In the genomic region with DNA sequence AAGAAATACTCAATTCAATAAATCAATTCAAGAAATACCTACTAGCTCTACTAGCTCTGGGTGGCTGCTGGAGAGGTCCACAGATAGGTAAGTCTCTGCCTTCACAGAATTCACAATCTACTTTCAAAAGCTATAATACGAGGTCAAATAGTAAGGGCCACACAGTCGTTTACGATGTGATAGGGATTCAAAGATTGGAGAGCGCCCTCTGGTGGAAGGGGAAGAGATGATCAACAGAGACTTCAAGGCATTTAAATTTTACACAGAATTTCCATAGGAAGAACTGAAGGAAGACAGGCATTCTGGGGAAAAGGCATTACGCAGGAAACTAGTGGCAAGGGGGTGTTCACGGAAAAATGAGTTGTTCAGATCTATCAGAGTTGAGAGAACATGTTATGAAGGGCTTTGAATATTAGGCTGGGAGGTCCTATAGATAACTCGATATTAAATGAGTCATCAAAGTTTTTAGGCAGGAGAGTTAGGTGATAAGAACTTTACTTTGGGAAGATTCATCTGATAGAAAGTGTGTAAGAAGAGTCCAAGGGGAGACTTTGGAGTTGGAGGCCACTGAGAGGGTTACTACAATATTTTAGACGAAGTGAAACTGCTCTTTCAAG, we compare ENCODE assay signal across 8 cellular contexts.
A peak's percentile ranks its signal among the peaks of the same experiment; 100 is the strongest.
DNase-seq lines count a peak whose midpoint lies in the region; ATAC-seq and TF ChIP-seq lines count a peak whose summit lies in the region.

No MANE protein-coding gene starts in this region.

- no peaks in the 10 kb centered on the region for H3K27me3 ChIP-seq in BE2C
- no peaks in the 10 kb centered on the region for H3K27me3 ChIP-seq in naive thymus-derived CD4-positive, alpha-beta T cell (ENCODE audit: control insufficient read depth in 2 of 2, insufficient read depth in 2 of 2, low read length in 2 of 2)

- H3K36me3 Mint-ChIP-seq in activated CD8-positive, alpha-beta T cell treated with anti-CD3 and anti-CD28 coated beads for 36 hours (ENCODE audit: low read depth), result no peaks in the 10 kb centered on the region
- no peaks in the 10 kb centered on the region for H3K36me3 Mint-ChIP-seq in endothelial cell (ENCODE audit: low read depth, unreplicated experiment)
- no peaks in the 10 kb centered on the region for H3K36me3 Mint-ChIP-seq in naive thymus-derived CD4-positive, alpha-beta T cell

- H3K4me1 Mint-ChIP-seq in activated CD8-positive, alpha-beta T cell treated with anti-CD3 and anti-CD28 coated beads for 36 hours (ENCODE audit: low read depth), result peaks cover 5% of the 10 kb centered on the region
- no peaks in the 10 kb centered on the region for H3K4me1 Mint-ChIP-seq in endothelial cell (ENCODE audit: unreplicated experiment)
- H3K4me1 Mint-ChIP-seq in naive thymus-derived CD4-positive, alpha-beta T cell, result peaks cover 0 to 8% (median 4%) of the 10 kb centered on the region in 7 donors

- H3K4me3 Mint-ChIP-seq in activated CD8-positive, alpha-beta T cell treated with anti-CD3 and anti-CD28 coated beads for 36 hours, result no peak overlapping the region
- no peak overlapping the region for H3K4me3 Mint-ChIP-seq in endothelial cell (ENCODE audit: unreplicated experiment)
- no peak overlapping the region for H3K4me3 Mint-ChIP-seq in naive thymus-derived CD4-positive, alpha-beta T cell

- H3K36me3 ChIP-seq in BE2C (no peaks in the 10 kb centered on the region), HEK293 (ENCODE audit: control insufficient read depth in 2 of 2, insufficient read depth in 1 of 2, low read length in 2 of 2) (no peaks in the 10 kb centered on the region)
- H3K36me3 ChIP-seq in naive thymus-derived CD4-positive, alpha-beta T cell (ENCODE audit: control insufficient read depth in 2 of 3, insufficient read depth in 3 of 3, low read length in 3 of 3), result no peaks in the 10 kb centered on the region

- peak; percentile 68 for ATAC-seq in activated CD8-positive, alpha-beta T cell treated with anti-CD3 and anti-CD28 coated beads for 36 hours
- ATAC-seq in naive thymus-derived CD4-positive, alpha-beta T cell, result no peak
- no peak for ATAC-seq in HG02678 (IDR thresholded peaks at IDR 0.05; ENCODE audit: unreplicated experiment)

- POLR2A ChIA-PET in HEK293 (lab: Yijun Ruan, JAX), result no interaction called here
- POLR2A ChIA-PET in activated CD8-positive, alpha-beta T cell treated with anti-CD3 and anti-CD28 coated beads for 36 hours (lab: Charles Lee), result no interaction called here
- POLR2A ChIA-PET in naive thymus-derived CD4-positive, alpha-beta T cell (lab: Charles Lee), result no interaction called here

- no peaks in the 10 kb centered on the region for H3K9me3 Mint-ChIP-seq in activated CD8-positive, alpha-beta T cell treated with anti-CD3 and anti-CD28 coated beads for 36 hours
- no peaks in the 10 kb centered on the region for H3K9me3 Mint-ChIP-seq in endothelial cell (ENCODE audit: unreplicated experiment)
- no peaks in the 10 kb centered on the region for H3K9me3 Mint-ChIP-seq in naive thymus-derived CD4-positive, alpha-beta T cell

- no peak overlapping the region for H3K27ac Mint-ChIP-seq in activated CD8-positive, alpha-beta T cell treated with anti-CD3 and anti-CD28 coated beads for 36 hours
- H3K27ac Mint-ChIP-seq in endothelial cell (ENCODE audit: unreplicated experiment), result no peak overlapping the region
- H3K27ac Mint-ChIP-seq in naive thymus-derived CD4-positive, alpha-beta T cell, result no peak overlapping the region

- no peaks in the 10 kb centered on the region for H3K9me3 ChIP-seq in BE2C
- no peaks in the 10 kb centered on the region for H3K9me3 ChIP-seq in HEK293 (ENCODE audit: control insufficient read depth, insufficient read depth, low read depth, low read length)
- H3K9me3 ChIP-seq in naive thymus-derived CD4-positive, alpha-beta T cell (ENCODE audit: control insufficient read depth in 2 of 3, low read length in 3 of 3), result no peaks in the 10 kb centered on the region

- H3K4me3 ChIP-seq in BE2C (ENCODE audit: low read depth, low read length) (no peak overlapping the region), HEK293 (ENCODE audit: low read depth, low read length) (no peak overlapping the region)
- H3K4me3 ChIP-seq in naive thymus-derived CD4-positive, alpha-beta T cell (ENCODE audit: low read length), result no peak overlapping the region

- H3K4me1 ChIP-seq in BE2C (no peaks in the 10 kb centered on the region; the same call in 1 of the 2 replicates), HEK293 (ENCODE audit: control insufficient read depth, insufficient read depth, low read length) (no peaks in the 10 kb centered on the region)
- no peaks in the 10 kb centered on the region for H3K4me1 ChIP-seq in naive thymus-derived CD4-positive, alpha-beta T cell (ENCODE audit: control insufficient read depth in 2 of 2, insufficient read depth in 2 of 2, low read length in 2 of 2)

- H3K27me3 Mint-ChIP-seq in activated CD8-positive, alpha-beta T cell treated with anti-CD3 and anti-CD28 coated beads for 36 hours, result peaks cover 20% of the 10 kb centered on the region
- H3K27me3 Mint-ChIP-seq in endothelial cell (ENCODE audit: unreplicated experiment), result peaks cover 2% of the 10 kb centered on the region
- peaks cover 11 to 39% (median 22%) of the 10 kb centered on the region in 5 donors for H3K27me3 Mint-ChIP-seq in naive thymus-derived CD4-positive, alpha-beta T cell

- no peak overlapping the region for H3K27ac ChIP-seq in HEK293 (ENCODE audit: extremely low read depth, low read depth, low read length)
- H3K27ac ChIP-seq in naive thymus-derived CD4-positive, alpha-beta T cell (ENCODE audit: low read depth, low read length), result no peak overlapping the region

- intact Hi-C loops in activated CD8-positive, alpha-beta T cell treated with anti-CD3 and anti-CD28 coated beads for 36 hours (cut with micrococcal nuclease), result loop anchor here (1.0 kb wide), 1 partner anchor 163 kb away; no protein-coding TSS in a partner anchor
- intact Hi-C loops in naive thymus-derived CD4-positive, alpha-beta T cell (cut with micrococcal nuclease), result loop anchor here (1.0 kb wide), 2 partner anchors 163 to 194 kb away; no protein-coding TSS in a partner anchor

- peak; percentile 71 for DNase-seq in BE2C
- peak; percentile 45 for DNase-seq in NCI-H82 treated with DMSO at 0.1 percent for 48 hours (lab: John Stamatoyannopoulos, UW; ENCODE audit: unreplicated experiment)
- DNase-seq in activated CD8-positive, alpha-beta T cell treated with anti-CD3 and anti-CD28 coated beads for 36 hours, result peak; percentile 79
- DNase-seq in endothelial cell (ENCODE audit: low spot score), result peak; percentile 68
- peak; percentile 2 to 59 (median 23) for DNase-seq in naive thymus-derived CD4-positive, alpha-beta T cell
- peak; percentile 50 for DNase-seq in stromal cell of bone marrow (ENCODE audit: low read depth)

- TF ChIP-seq CTCF in BE2C (IDR thresholded peaks at IDR 0.05; ENCODE audit: low read depth, low read length) (peak; percentile 88), HEK293 (tag by site-specific recombination; IDR thresholded peaks at IDR 0.05) (0 out of 2 replicates have a peak, but pooled peaks have one; percentile 30), endothelial cell (IDR thresholded peaks at IDR 0.05; ENCODE audit: unreplicated experiment) (peak; percentile 95)
- TF ChIP-seq CTCF in activated CD8-positive, alpha-beta T cell treated with anti-CD3 and anti-CD28 coated beads for 36 hours (IDR thresholded peaks at IDR 0.05), result peak; percentile 90

- CTCF ChIA-PET in HEK293 (lab: Yijun Ruan, JAX), result interaction anchor here (0.6 to 3.5 kb wide), 29 partner anchors 12 to 694 kb away, joined by 3 to 53 read pairs (median 3); no protein-coding TSS in a partner anchor
- CTCF ChIA-PET in activated CD8-positive, alpha-beta T cell treated with anti-CD3 and anti-CD28 coated beads for 36 hours (lab: Charles Lee), result interaction anchor here (0.6 to 5.1 kb wide), 36 partner anchors 8 to 187 kb away, joined by 3 to 95 read pairs (median 4); no protein-coding TSS in a partner anchor
- CTCF ChIA-PET in naive thymus-derived CD4-positive, alpha-beta T cell (lab: Charles Lee), result interaction anchor here (0.6 to 1.4 kb wide), 3 partner anchors 36 to 1378 kb away, joined by 3 to 4 read pairs (median 4); no protein-coding TSS in a partner anchor

TF ChIP-seq in HEK293, 187 proteins besides CTCF, POLR2A, EP300 and RAD21 (continues in another document):
- TF ChIP-seq ZNF747 (tag by site-specific recombination; IDR thresholded peaks at IDR 0.05) (no peak), ZNF521 (tag by site-specific recombination; IDR thresholded peaks at IDR 0.05) (no peak), ZBTB17 (tag by site-specific recombination; IDR thresholded peaks at IDR 0.05) (0 out of 2 replicates have a peak, but pooled peaks have one; percentile 36), ZNF654 (tag by site-specific recombination; IDR thresholded peaks at IDR 0.05; ENCODE audit: low read depth) (peak; percentile 75), ZNF701 (tag by site-specific recombination; IDR thresholded peaks at IDR 0.05) (no peak), ZNF514 (tag by site-specific recombination; IDR thresholded peaks at IDR 0.05) (no peak), ZNF239 (tag by site-specific recombination; IDR thresholded peaks at IDR 0.05) (no peak), ZNF48 (tag by site-specific recombination; IDR thresholded peaks at IDR 0.05) (no peak)
- TF ChIP-seq, protein P1, sequence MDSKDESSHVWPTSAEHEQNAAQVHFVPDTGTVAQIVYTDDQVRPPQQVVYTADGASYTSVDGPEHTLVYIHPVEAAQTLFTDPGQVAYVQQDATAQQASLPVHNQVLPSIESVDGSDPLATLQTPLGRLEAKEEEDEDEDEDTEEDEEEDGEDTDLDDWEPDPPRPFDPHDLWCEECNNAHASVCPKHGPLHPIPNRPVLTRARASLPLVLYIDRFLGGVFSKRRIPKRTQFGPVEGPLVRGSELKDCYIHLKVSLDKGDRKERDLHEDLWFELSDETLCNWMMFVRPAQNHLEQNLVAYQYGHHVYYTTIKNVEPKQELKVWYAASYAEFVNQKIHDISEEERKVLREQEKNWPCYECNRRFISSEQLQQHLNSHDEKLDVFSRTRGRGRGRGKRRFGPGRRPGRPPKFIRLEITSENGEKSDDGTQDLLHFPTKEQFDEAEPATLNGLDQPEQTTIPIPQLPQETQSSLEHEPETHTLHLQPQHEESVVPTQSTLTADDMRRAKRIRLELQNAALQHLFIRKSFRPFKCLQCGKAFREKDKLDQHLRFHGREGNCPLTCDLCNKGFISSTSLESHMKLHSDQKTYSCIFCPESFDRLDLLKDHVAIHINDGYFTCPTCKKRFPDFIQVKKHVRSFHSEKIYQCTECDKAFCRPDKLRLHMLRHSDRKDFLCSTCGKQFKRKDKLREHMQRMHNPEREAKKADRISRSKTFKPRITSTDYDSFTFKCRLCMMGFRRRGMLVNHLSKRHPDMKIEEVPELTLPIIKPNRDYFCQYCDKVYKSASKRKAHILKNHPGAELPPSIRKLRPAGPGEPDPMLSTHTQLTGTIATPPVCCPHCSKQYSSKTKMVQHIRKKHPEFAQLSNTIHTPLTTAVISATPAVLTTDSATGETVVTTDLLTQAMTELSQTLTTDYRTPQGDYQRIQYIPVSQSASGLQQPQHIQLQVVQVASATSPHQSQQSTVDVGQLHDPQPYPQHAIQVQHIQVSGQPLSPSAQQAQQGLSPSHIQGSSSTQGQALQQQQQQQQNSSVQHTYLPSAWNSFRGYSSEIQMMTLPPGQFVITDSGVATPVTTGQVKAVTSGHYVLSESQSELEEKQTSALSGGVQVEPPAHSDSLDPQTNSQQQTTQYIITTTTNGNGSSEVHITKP (tag by site-specific recombination; IDR thresholded peaks at IDR 0.05), result no peak

Comparison
In these comparisons a context has a peak if more than half of its experiments do, and no peak if none do; other contexts are left out.
1. DNase-seq: peak in every context shown above with its lines; median percentile 79 in activated CD8-positive, alpha-beta T cell treated with anti-CD3 and anti-CD28 coated beads for 36 hours; 71 in BE2C; 68 in endothelial cell; 50 in stromal cell of bone marrow; 45 in NCI-H82 treated with DMSO at 0.1 percent for 48 hours; 23 in naive thymus-derived CD4-positive, alpha-beta T cell.
2. CTCF ChIP-seq: peak in every context shown above with its lines; median percentile 95 in endothelial cell; 90 in activated CD8-positive, alpha-beta T cell treated with anti-CD3 and anti-CD28 coated beads for 36 hours; 88 in BE2C; 30 in HEK293.